ENCODE assay signal across 26 cellular contexts in genomic region chr9:71609453-71609840, GRCh38.
"Had no signal": no experiment of that assay in that cellular context is flagged by ENCODE, and none has a peak within 500 bp of the region (broad histone marks: within the 10 kb centered on the region; RNA-seq: fewer than 3 reads in every experiment).

No MANE protein-coding gene starts in this region.

- H3K27ac Mint-ChIP-seq: activated CD4-positive, alpha-beta T cell treated with anti-CD3 and anti-CD28 coated beads, Interleukin-2, amount 10 ng/mL, durations not matched to agents 7 days and 5 days; activated CD8-positive, alpha-beta memory T cell treated with anti-CD3 and anti-CD28 coated beads, Interleukin-2, amount 10 ng/mL, durations not matched to agents 7 days and 5 days; activated CD8-positive, alpha-beta T cell treated with anti-CD3 and anti-CD28 coated beads for 36 hours; activated naive CD4-positive, alpha-beta T cell treated with anti-CD3 and anti-CD28 coated beads, Interleukin-2, amount 50 U/mL, for 24 hours; immature natural killer cell; naive thymus-derived CD8-positive, alpha-beta T cell; neural progenitor cell; type B pancreatic cell had no signal

- H3K4me1 Mint-ChIP-seq: activated CD4-positive, alpha-beta T cell treated with anti-CD3 and anti-CD28 coated beads, Interleukin-2, amount 10 ng/mL, durations not matched to agents 7 days and 5 days; activated CD8-positive, alpha-beta memory T cell treated with anti-CD3 and anti-CD28 coated beads, Interleukin-2, amount 10 ng/mL, durations not matched to agents 7 days and 5 days; activated naive CD4-positive, alpha-beta T cell treated with anti-CD3 and anti-CD28 coated beads, Interleukin-2, amount 50 U/mL, for 24 hours; naive thymus-derived CD8-positive, alpha-beta T cell had no signal

- H3K27ac ChIP-seq: ascending aorta, coronary artery, epithelial cell of prostate, neural progenitor cell, spleen, thoracic aorta, vagina, WERI-Rb-1 had no signal

- H3K9me3 ChIP-seq: ascending aorta, thoracic aorta, vagina had no signal

- H3K36me3 Mint-ChIP-seq: activated CD8-positive, alpha-beta memory T cell treated with anti-CD3 and anti-CD28 coated beads, Interleukin-2, amount 10 ng/mL, durations not matched to agents 7 days and 5 days; activated naive CD4-positive, alpha-beta T cell treated with anti-CD3 and anti-CD28 coated beads, Interleukin-2, amount 50 U/mL, for 24 hours; immature natural killer cell; mesothelial cell of epicardium; neural progenitor cell; type B pancreatic cell had no signal

- DNase-seq: activated CD4-positive, alpha-beta T cell treated with anti-CD3 and anti-CD28 coated beads, Interleukin-2, amount 10 ng/mL, durations not matched to agents 7 days and 5 days; activated CD4-positive, CD25-positive, alpha-beta regulatory T cell treated with anti-CD3 and anti-CD28 coated beads, Interleukin-2, amount 50 U/mL, for 72 hours; activated CD8-positive, alpha-beta memory T cell treated with anti-CD3 and anti-CD28 coated beads, Interleukin-2, amount 10 ng/mL, durations not matched to agents 7 days and 5 days; activated CD8-positive, alpha-beta T cell treated with anti-CD3 and anti-CD28 coated beads for 36 hours; activated gamma-delta T cell treated with Interleukin-2 at 50 U/mL for 16 hours; activated T-cell treated with anti-CD3 and anti-CD28 coated beads for 4 hours; central memory CD4-positive, alpha-beta T cell; immature natural killer cell; left ventricle myocardium superior; mammary epithelial cell; naive thymus-derived CD8-positive, alpha-beta T cell; spleen; stimulated activated CD4-positive, alpha-beta T cell treated with anti-CD3 and anti-CD28 coated beads, Interleukin-4, amount 100 ng/mL, for 24 hours; stimulated activated naive CD4-positive, alpha-beta T cell treated with Interleukin-2 at 50 U/mL for 16 hours; WERI-Rb-1 had no signal

- ATAC-seq: activated CD8-positive, alpha-beta memory T cell treated with anti-CD3 and anti-CD28 coated beads, Interleukin-2, amount 10 ng/mL, durations not matched to agents 7 days and 5 days; activated CD8-positive, alpha-beta T cell treated with anti-CD3 and anti-CD28 coated beads for 36 hours; left ventricle myocardium superior; naive thymus-derived CD8-positive, alpha-beta T cell; sciatic nerve had no signal

- H3K4me3 ChIP-seq: ascending aorta, coronary artery, neural progenitor cell, spleen, thoracic aorta, vagina had no signal

- FAIRE-seq: TTC549 had no signal

- H3K9me3 Mint-ChIP-seq: activated CD4-positive, alpha-beta T cell treated with anti-CD3 and anti-CD28 coated beads, Interleukin-2, amount 10 ng/mL, durations not matched to agents 7 days and 5 days; activated naive CD4-positive, alpha-beta T cell treated with anti-CD3 and anti-CD28 coated beads, Interleukin-2, amount 50 U/mL, for 24 hours; type B pancreatic cell had no signal

- H3K4me1 ChIP-seq: spleen, vagina had no signal

- H3K36me3 ChIP-seq: ascending aorta, neural progenitor cell, spleen, thoracic aorta, vagina, WERI-Rb-1 had no signal

- H3K4me3 Mint-ChIP-seq: activated CD4-positive, alpha-beta T cell treated with anti-CD3 and anti-CD28 coated beads, Interleukin-2, amount 10 ng/mL, durations not matched to agents 7 days and 5 days; activated CD8-positive, alpha-beta memory T cell treated with anti-CD3 and anti-CD28 coated beads, Interleukin-2, amount 10 ng/mL, durations not matched to agents 7 days and 5 days; activated CD8-positive, alpha-beta T cell treated with anti-CD3 and anti-CD28 coated beads for 36 hours; activated naive CD4-positive, alpha-beta T cell treated with anti-CD3 and anti-CD28 coated beads, Interleukin-2, amount 50 U/mL, for 24 hours; immature natural killer cell; mesothelial cell of epicardium; naive thymus-derived CD8-positive, alpha-beta T cell; neural progenitor cell; type B pancreatic cell had no signal

- H3K27me3 Mint-ChIP-seq: activated CD8-positive, alpha-beta memory T cell treated with anti-CD3 and anti-CD28 coated beads, Interleukin-2, amount 10 ng/mL, durations not matched to agents 7 days and 5 days; activated CD8-positive, alpha-beta T cell treated with anti-CD3 and anti-CD28 coated beads for 36 hours; activated naive CD4-positive, alpha-beta T cell treated with anti-CD3 and anti-CD28 coated beads, Interleukin-2, amount 50 U/mL, for 24 hours; naive thymus-derived CD8-positive, alpha-beta T cell; type B pancreatic cell had no signal

- H3K27me3 ChIP-seq: ascending aorta, neural progenitor cell, spleen, vagina had no signal

- H3K9ac ChIP-seq: neural progenitor cell had no signal
